Comparison of ENCODE assay signal across 1 cellular context in genomic region chr1:92886886-92887419, GRCh38.
TF ChIP-seq lines count a peak whose summit lies in the region.

No MANE protein-coding gene starts in this region.

TF ChIP-seq in HepG2, 621 proteins besides CTCF, POLR2A, EP300 and RAD21 (continued from another document):
- TF ChIP-seq ZNF318 (CRISPR knock-in tag; IDR thresholded peaks at IDR 0.05) (no peak), HINFP (CRISPR knock-in tag; IDR thresholded peaks at IDR 0.05; ENCODE audit: low read depth) (no peak), ZNF782 (CRISPR knock-in tag; IDR thresholded peaks at IDR 0.05; ENCODE audit: borderline replicate concordance) (no peak), ZNF331 (CRISPR knock-in tag; IDR thresholded peaks at IDR 0.05) (peak; percentile 78), ZNF501 (CRISPR knock-in tag; IDR thresholded peaks at IDR 0.05) (no peak), SNRNP70 (IDR thresholded peaks at IDR 0.05; ENCODE audit: low read depth, low read length) (no peak), EEA1 (CRISPR knock-in tag; IDR thresholded peaks at IDR 0.05; ENCODE audit: borderline replicate concordance) (no peak), GATAD1 (CRISPR knock-in tag; IDR thresholded peaks at IDR 0.05) (peak; percentile 27; the same call in 1 of the 2 replicates), ZBTB20 (CRISPR knock-in tag; IDR thresholded peaks at IDR 0.05; ENCODE audit: borderline replicate concordance, low read depth) (peak; percentile 76; the same call in 1 of the 2 replicates), ZFX (CRISPR knock-in tag; IDR thresholded peaks at IDR 0.05; ENCODE audit: low read depth) (peak; percentile 26; the same call in 1 of the 2 replicates), FOXA3 (CRISPR knock-in tag; IDR thresholded peaks at IDR 0.05) (peak; percentile 89), ZNF770 (CRISPR knock-in tag; IDR thresholded peaks at IDR 0.05) (peak; percentile 64), ZNF660 (CRISPR knock-in tag; IDR thresholded peaks at IDR 0.05; ENCODE audit: borderline replicate concordance, low read depth) (no peak), PRDM10 (CRISPR knock-in tag; IDR thresholded peaks at IDR 0.05; ENCODE audit: low read depth) (peak; percentile 29; the same call in 1 of the 2 replicates), AKAP8 (CRISPR knock-in tag; IDR thresholded peaks at IDR 0.05) (no peak), ZNF749 (CRISPR knock-in tag; IDR thresholded peaks at IDR 0.05; ENCODE audit: borderline replicate concordance) (no peak), ZNF768 (CRISPR knock-in tag; IDR thresholded peaks at IDR 0.05) (no peak), ZNF503 (CRISPR knock-in tag; IDR thresholded peaks at IDR 0.05) (peak; percentile 78; the same call in 1 of the 2 replicates), NKX3-1 (CRISPR knock-in tag; IDR thresholded peaks at IDR 0.05) (no peak), ZNF564 (CRISPR knock-in tag; IDR thresholded peaks at IDR 0.05) (no peak), SETDB1 (CRISPR knock-in tag; IDR thresholded peaks at IDR 0.05; ENCODE audit: borderline replicate concordance) (no peak), ZNF567 (CRISPR knock-in tag; IDR thresholded peaks at IDR 0.05; ENCODE audit: borderline replicate concordance) (no peak), EHMT2 (IDR thresholded peaks at IDR 0.05; ENCODE audit: borderline replicate concordance, low read depth, low read length) (peak; percentile 59; the same call in 1 of the 2 replicates), ZNF777 (CRISPR knock-in tag; IDR thresholded peaks at IDR 0.05) (no peak), NAIF1 (CRISPR knock-in tag; IDR thresholded peaks at IDR 0.05; ENCODE audit: borderline replicate concordance) (no peak), FOSL2 (CRISPR knock-in tag; IDR thresholded peaks at IDR 0.05) (peak; percentile 64), MYC (CRISPR knock-in tag; IDR thresholded peaks at IDR 0.05; ENCODE audit: borderline replicate concordance) (no peak), ARNT (IDR thresholded peaks at IDR 0.05) (no peak), ARID4A (CRISPR knock-in tag; IDR thresholded peaks at IDR 0.05; ENCODE audit: borderline replicate concordance) (peak; percentile 24; the same call in 1 of the 2 replicates), TFDP1 (CRISPR knock-in tag; IDR thresholded peaks at IDR 0.05; ENCODE audit: borderline replicate concordance) (no peak), RFXANK (CRISPR knock-in tag; IDR thresholded peaks at IDR 0.05) (no peak), IKZF4 (CRISPR knock-in tag; IDR thresholded peaks at IDR 0.05; ENCODE audit: borderline replicate concordance, low read depth, not compliant biosample characterization) (no peak), CREB1 (IDR thresholded peaks at IDR 0.05) (no peak), CREB1 (CRISPR knock-in tag; IDR thresholded peaks at IDR 0.05) (no peak; the same call in 1 of the 2 replicates)
